In genomic region chr1:15523922-15524282, GRCh38 we compare ENCODE assay signal across 8 cellular contexts. TPM values are rescaled to one million over a fixed set of nuclear protein-coding genes. Genes with fewer than 3 reads are reported as not detected.
DNase-seq lines count a peak whose midpoint lies in the region; ATAC-seq, FAIRE-seq and TF ChIP-seq lines count a peak whose summit lies in the region.

TSS of gene CASP9 (minus strand) at chr1:15524215. CDS start at chr1:15524200, 15 bp downstream.

- in situ Hi-C loops in SK-MEL-5 (cut with HindIII; ENCODE audit: low pct_unique_long_range_greater_than_20kb, low sequenced_read_pairs): no loop called here

- no peak for FAIRE-seq in pancreas (lab: Jason Lieb, UNC)

- peak within 1 kb of the TSS; percentile 59 to 78 (median 73) for H3K4me3 ChIP-seq in esophagus squamous epithelium
- peak within 1 kb of the TSS; percentile 60 to 89 (median 66) for H3K4me3 ChIP-seq in pancreas

- ATAC-seq in pancreas (no peak), HG03565 (IDR thresholded peaks at IDR 0.05; ENCODE audit: unreplicated experiment) (no peak)

- 0% methylated on average over 2 to 6 of the region's 33 CpGs for WGBS in esophagus squamous epithelium, 2 donors
- 1% methylated on average over 28 to 33 of the region's 33 CpGs for WGBS in pancreas, 2 donors

- DNase-seq in NCI-H446 treated with DMSO at 0.1 percent for 48 hours (lab: John Stamatoyannopoulos, UW): peak; percentile 59
- no peak for DNase-seq in NCI-H446 (lab: John Stamatoyannopoulos, UW)
- no peak for DNase-seq in SK-MEL-5 (ENCODE audit: low read depth, low spot score)
- DNase-seq in esophagus squamous epithelium (lab: John Stamatoyannopoulos, UW): no peak
- DNase-seq in pancreas: no peak
- DNase-seq in activated effector memory CD4-positive, alpha-beta T cell treated with Interleukin-2 at 50 U/mL for 16 hours: no peak
- no peak for DNase-seq in NCI-H774 (lab: John Stamatoyannopoulos, UW)

- H3K27me3 ChIP-seq in esophagus squamous epithelium (no peaks in the 10 kb centered on the region), pancreas (no peaks in the 10 kb centered on the region)

- intact Hi-C loops in esophagus squamous epithelium (cut with DNase I): no loop called here
- intact Hi-C loops in pancreas (cut with DNase I): no loop called here

- H3K9me3 ChIP-seq in esophagus squamous epithelium: no peaks in the 10 kb centered on the region
- H3K9me3 ChIP-seq in pancreas: no peaks in the 10 kb centered on the region

- H3K36me3 ChIP-seq in esophagus squamous epithelium (no peaks in the 10 kb centered on the region), pancreas (no peaks in the 10 kb centered on the region)

- H3K4me1 ChIP-seq in esophagus squamous epithelium: peaks cover 15 to 46% (median 24%) of the 10 kb centered on the region in 3 donors
- peaks cover 19 to 28% (median 21%) of the 10 kb centered on the region in 3 donors for H3K4me1 ChIP-seq in pancreas

- peak within 1 kb of the TSS; percentile 96 to 100 (median 97) for H3K27ac ChIP-seq in esophagus squamous epithelium
- H3K27ac ChIP-seq in pancreas: peak within 1 kb of the TSS; percentile 91 to 97 (median 96)

- no peak for TF ChIP-seq CTCF in esophagus squamous epithelium (IDR thresholded peaks at IDR 0.05)
- TF ChIP-seq CTCF in pancreas (IDR thresholded peaks at IDR 0.05): no peak

- TF ChIP-seq POLR2A in esophagus squamous epithelium (IDR thresholded peaks at IDR 0.05): peak in 3 of 4 donors; percentile 12 to 68 (median 33)

RNA-seq across cellular contexts. Expression of gene CASP9, which starts in this region (rescaled TPM):
- total RNA-seq in SK-MEL-5 (2014; rRNA removed; shearing (Covaris generic)): 14.7 and 17.1 TPM in 2 replicates
- polyA plus RNA-seq in SK-MEL-5 (2015; cell fraction: cytosol; rRNA removed): 12.9 and 18.9 TPM in 2 replicates
- 13.4 and 14.6 TPM in 2 replicates for polyA plus RNA-seq in SK-MEL-5 (2015; cell fraction: nucleus; rRNA removed)
- 10 to 100 TPM in 3 of 4 donors, 1 to 10 TPM in 1; 8.8 to 22.6 (median 15.5) TPM for total RNA-seq in esophagus squamous epithelium
- total RNA-seq in pancreas: 10 to 100 TPM in 1 of 6 donors, 1 to 10 TPM in 5; 6.6 to 16.3 (median 8.4) TPM
- polyA plus RNA-seq in pancreas: 10 to 100 TPM; 18.5 to 32.0 TPM
